8 cellular contexts compared by ENCODE assay signal in genomic region chr9:97982719-97983523, GRCh38.
DNase-seq lines count a peak whose midpoint lies in the region; ATAC-seq lines count a peak whose summit lies in the region.

Gene ANP32B, plus strand, starts transcription at chr9:97983341. Its CDS starts 215 bp downstream, at chr9:97983556.

- peak; percentile 38 for ATAC-seq in GM18870 (IDR thresholded peaks at IDR 0.05; ENCODE audit: unreplicated experiment)
- ATAC-seq in HG03108 (IDR thresholded peaks at IDR 0.05; ENCODE audit: unreplicated experiment): peak; percentile 64

- DNase-seq in AG08396 (ENCODE audit: low spot score): peak; percentile 95
- DNase-seq in NCI-H226: peak; percentile 84
- DNase-seq in activated CD4-positive, CD25-positive, alpha-beta regulatory T cell (lab: John Stamatoyannopoulos, UW): peak; percentile 83 to 93 (median 90)
- DNase-seq in caudate nucleus (lab: John Stamatoyannopoulos, UW): peak in 60 of 61 donors; percentile 57 to 95 (median 87)
- DNase-seq in islet precursor cell: peak; percentile 97
- peak; percentile 97 for DNase-seq in stimulated activated CD4-positive, alpha-beta T cell treated with anti-CD3 and anti-CD28 coated beads, Interleukin-12 subunit alpha, Interleukin-12 subunit beta, amount 100 ng/mL, for 4 hours

- H3K27ac ChIP-seq in caudate nucleus (ENCODE audit: low read depth, low read length): peak within 1 kb of the TSS; percentile 91

Comparison
In these comparisons a context has a peak if more than half of its experiments do, and no peak if none do; other contexts are left out.
1. Peak in every context shown above with its lines: DNase-seq, ATAC-seq and H3K27ac ChIP-seq.